Comparison of ENCODE assay signal across 11 cellular contexts in the genomic region with DNA sequence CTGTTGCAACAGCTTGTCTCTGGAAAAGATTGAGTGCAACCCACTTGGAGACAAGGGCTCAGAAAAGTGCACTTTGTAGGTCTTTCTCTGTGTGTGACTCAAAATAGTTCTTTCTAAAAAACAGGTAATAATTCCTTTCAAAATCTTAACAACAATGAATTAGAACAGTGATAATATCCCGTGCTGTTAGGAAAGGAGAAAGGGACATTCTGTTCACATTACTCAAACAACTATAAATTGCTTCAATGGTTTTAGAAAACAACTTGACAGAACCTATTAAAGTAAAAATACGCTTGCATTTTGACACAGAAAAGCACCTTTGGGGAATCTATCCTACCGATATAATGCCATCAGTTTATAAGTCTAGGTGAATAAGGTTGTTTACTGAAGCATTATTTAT.
"Had no signal": no experiment of that assay in that cellular context is flagged by ENCODE, and none has a peak within 500 bp of the region (broad histone marks: within the 10 kb centered on the region; RNA-seq: fewer than 3 reads in every experiment).

No MANE protein-coding gene starts in this region.

- H3K4me1 ChIP-seq: HAP-1 had no signal

- FAIRE-seq: H1, H54 had no signal

- H3K4me1 Mint-ChIP-seq: GM23338, H9 had no signal

- DNase-seq: GM23248, GOT3, H7, H9, HCEC 1CT, HFFc6 had no signal

- H3K36me3 ChIP-seq: HAP-1 had no signal

- H3K9me3 ChIP-seq: HAP-1 had no signal

- H3K4me3 ChIP-seq: GM23248, GM23338, HAP-1 had no signal

- H3K27ac Mint-ChIP-seq: GM23338, H9, HFFc6 had no signal

- H3K4me3 Mint-ChIP-seq: GM23338, H9, HFFc6 had no signal

- ATAC-seq: GM23338, HCT116 had no signal

- H3K27ac ChIP-seq: GM23248 had no signal
